In the genomic region with DNA sequence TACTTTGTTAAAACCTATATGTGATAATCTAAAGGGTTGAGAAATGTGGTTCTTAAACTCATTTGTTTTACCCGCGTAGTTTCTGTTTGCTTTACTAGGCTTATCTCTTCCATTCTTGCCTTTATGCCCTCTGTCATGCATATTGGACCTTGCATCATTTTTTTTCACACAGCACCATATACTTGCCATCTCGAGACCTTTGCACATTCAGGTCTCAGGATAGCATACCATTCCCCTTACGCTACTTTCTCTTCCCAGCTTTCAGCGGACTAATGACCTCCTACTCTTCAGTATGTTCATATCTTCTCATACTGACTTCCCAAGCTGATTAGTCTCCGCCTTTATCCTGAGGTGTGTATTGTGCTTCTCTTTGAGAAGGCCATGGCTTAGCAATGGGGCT, we compare ENCODE assay signal across 12 cellular contexts.
"Had no signal": no experiment of that assay in that cellular context is flagged by ENCODE, and none has a peak within 500 bp of the region (broad histone marks: within the 10 kb centered on the region; RNA-seq: fewer than 3 reads in every experiment).

No MANE protein-coding gene starts in this region.

- DNase-seq: activated CD4-positive, alpha-beta memory T cell treated with anti-CD3 and anti-CD28 coated beads for 36 hours; activated gamma-delta T cell; activated T-cell treated with anti-CD3 and anti-CD28 coated beads, Interleukin-2, amount 50 U/mL, for 48 hours; aorta; immature natural killer cell; mammary epithelial cell; nephron progenitor cell; tibial artery had no signal

- H3K4me3 Mint-ChIP-seq: activated CD4-positive, alpha-beta memory T cell treated with anti-CD3 and anti-CD28 coated beads for 36 hours; activated naive CD8-positive, alpha-beta T cell; immature natural killer cell; nephron progenitor cell had no signal

- H3K9me3 Mint-ChIP-seq: activated CD4-positive, alpha-beta memory T cell treated with anti-CD3 and anti-CD28 coated beads for 36 hours; immature natural killer cell; nephron progenitor cell had no signal

- ATAC-seq: activated CD4-positive, CD25-positive, alpha-beta regulatory T cell treated with anti-CD3 and anti-CD28 coated beads, Interleukin-2, amount 50 U/mL, for 24 hours; esophagus mucosa had no signal

- FAIRE-seq: bronchial epithelial cell had no signal

- H3K9me3 ChIP-seq: tibial artery had no signal

- H3K27me3 Mint-ChIP-seq: activated CD4-positive, alpha-beta memory T cell treated with anti-CD3 and anti-CD28 coated beads for 36 hours; activated naive CD8-positive, alpha-beta T cell had no signal

- H3K27ac Mint-ChIP-seq: activated CD4-positive, alpha-beta memory T cell treated with anti-CD3 and anti-CD28 coated beads for 36 hours; activated naive CD8-positive, alpha-beta T cell; immature natural killer cell had no signal

- H3K27me3 ChIP-seq: tibial artery had no signal

- H3K4me1 Mint-ChIP-seq: immature natural killer cell, nephron progenitor cell had no signal

- H3K27ac ChIP-seq: tibial artery had no signal

- H3K4me3 ChIP-seq: tibial artery had no signal
